In genomic region chr11:61776561-61777075, GRCh38 we compare ENCODE assay signal across 8 cellular contexts. TPM values are rescaled to one million over a fixed set of nuclear protein-coding genes. Genes with fewer than 3 reads are reported as not detected.
DNase-seq lines count a peak whose midpoint lies in the region; ATAC-seq, FAIRE-seq and TF ChIP-seq lines count a peak whose summit lies in the region.

No MANE protein-coding gene starts in this region.

- H3K9me3 ChIP-seq in T-helper 17 cell (ENCODE audit: control insufficient read depth, low read length, poor library complexity, severe bottlenecking) (no peaks in the 10 kb centered on the region), K562 (replicated peaks; ENCODE audit: control insufficient read depth, insufficient read depth, low read depth, low read length) (no peaks in the 10 kb centered on the region)

- H3K4me3 Mint-ChIP-seq in T-helper 17 cell, result peak overlapping the region; percentile 84

- TF ChIP-seq CTCF in K562 (IDR thresholded peaks at IDR 0.05 in 2 of 3, conservative IDR thresholded peaks at IDR 0.05 in 1 of 3; ENCODE audit: insufficient read depth in 2 of 3, low read depth in 1 of 3, low read length in 3 of 3), result peak; percentile 89 to 93 (median 92)

- H3K4me1 Mint-ChIP-seq in T-helper 17 cell, result peaks cover 14% of the 10 kb centered on the region

- H3K27ac ChIP-seq in K562 (ENCODE audit: extremely low read depth, low read depth, low read length), result no peak overlapping the region

- POLR2A ChIA-PET in K562 (lab: Yijun Ruan, JAX), result interaction anchor here (1.5 kb wide), 1 partner anchor 14 kb away, joined by 4 read pairs; no protein-coding TSS in a partner anchor

- no peaks in the 10 kb centered on the region for H3K27me3 Mint-ChIP-seq in T-helper 17 cell

- intact Hi-C loops in K562 (cut with micrococcal nuclease), result loop anchor here (1.0 kb wide), 1 partner anchor 27 kb away; no protein-coding TSS in a partner anchor

- TF ChIP-seq EP300 in K562 (IDR thresholded peaks at IDR 0.05; ENCODE audit: low read length), result no peak

- H3K27ac Mint-ChIP-seq in T-helper 17 cell, result no peak overlapping the region

- in situ Hi-C loops in K562 (cut with MboI), result no loop called here

- TF ChIP-seq RAD21 in K562 (CRISPR knock-in tag; conservative IDR thresholded peaks at IDR 0.05 in 1 of 2, IDR thresholded peaks at IDR 0.05 in 1 of 2), result peak; percentile 61 to 86

- FAIRE-seq in K562 (lab: Jason Lieb, UNC), result peak; percentile 81

- ATAC-seq in T-helper 17 cell (peak; percentile 66), K562 (peak; percentile 94), GM18517 (IDR thresholded peaks at IDR 0.05; ENCODE audit: unreplicated experiment) (no peak)

- H4K20me1 ChIP-seq in K562 (replicated peaks; ENCODE audit: control insufficient read depth, insufficient read depth, low read length), result no peaks in the 10 kb centered on the region

- peaks cover 0 to 58% of the 10 kb centered on the region in 2 experiments; a peak in 2 of 5 replicates for H3K4me1 ChIP-seq in K562 (replicated peaks in 1 of 2; ENCODE audit: control insufficient read depth in 2 of 2, insufficient read depth in 2 of 2, low read length in 2 of 2)

- CTCF ChIA-PET in K562 (lab: Yijun Ruan, JAX; ENCODE audit: low intra/inter-chr PET ratio), result interaction anchor here (0.8 to 1.8 kb wide), 3 partner anchors 24 to 29 kb away, joined by 3 to 10 read pairs (median 3); no protein-coding TSS in a partner anchor

- peak; percentile 44 for DNase-seq in NCI-H1436 (lab: John Stamatoyannopoulos, UW)
- no peak for DNase-seq in NCI-H1436 treated with DMSO at 0.1 percent for 48 hours (lab: John Stamatoyannopoulos, UW)
- DNase-seq in HPDE6-E6E7 (ENCODE audit: extremely low spot score), result peak; percentile 78
- peak in 1 of 3 donors; percentile 46 for DNase-seq in T-helper 17 cell
- peak; percentile 84 to 90 (median 86) for DNase-seq in K562 (ENCODE audit: extremely low read depth in 1 of 4, low spot score in 3 of 4)
- peak; percentile 89 for DNase-seq in islet precursor cell
- DNase-seq in stimulated activated CD4-positive, alpha-beta T cell treated with anti-CD3 and anti-CD28 coated beads, Interleukin-4, amount 100 ng/mL, for 24 hours, result peak; percentile 65

- H3K9me1 ChIP-seq in K562 (ENCODE audit: control insufficient read depth, insufficient read depth, low read length), result no peaks in the 10 kb centered on the region

- H2AFZ ChIP-seq in K562 (ENCODE audit: low read depth, low read length), result no peak overlapping the region

- 60% methylated on average over 9 of the region's 9 CpGs for WGBS in K562 (ENCODE audit: insufficient coverage, low coverage, missing lambda C conversion rate)

- H3K4me2 ChIP-seq in K562 (ENCODE audit: insufficient read depth, low read length), result no peak overlapping the region

- no peaks in the 10 kb centered on the region for H3K36me3 Mint-ChIP-seq in T-helper 17 cell (ENCODE audit: low read depth)

- no peaks in the 10 kb centered on the region for H3K79me2 ChIP-seq in K562 (ENCODE audit: control insufficient read depth, insufficient read depth, low read length)

- TF ChIP-seq POLR2A in K562 (conservative IDR thresholded peaks at IDR 0.05), result no peak

- H3K9ac ChIP-seq in K562 (ENCODE audit: insufficient read depth in 1 of 2, low read depth in 2 of 2, low read length in 2 of 2), result no peak overlapping the region

- no peak overlapping the region for H3K4me3 ChIP-seq in K562

- peaks cover 22% of the 10 kb centered on the region; the same call in 2 of the 3 replicates for H3K36me3 ChIP-seq in K562 (ENCODE audit: control insufficient read depth, insufficient read depth, low read length)

- BruUV-seq in K562 (replicated peaks; lab: Mats Ljungman, UMichigan), result no TSS peak

- H3K27me3 ChIP-seq in K562 (ENCODE audit: control insufficient read depth in 2 of 2, insufficient read depth in 2 of 2, low read length in 2 of 2), result no peaks in the 10 kb centered on the region

RNA-seq across cellular contexts. Expression of gene TMEM258, which starts 15.8 kb away (rescaled TPM):
- total RNA-seq in T-helper 17 cell (10 to 100 TPM; 68.4 to 77.6 TPM), K562 (2014; rRNA removed) (97.2 and 153 TPM in 2 replicates), K562 (2014; rRNA removed; fragmentation: Illumina TruSeq; extraction: Trizol) (227 and 239 TPM in 2 replicates), K562 (2015; rRNA removed; fragmentation: Illumina TruSeq; extraction: Trizol) (221 and 231 TPM in 2 replicates), K562 (2021) (168 and 200 TPM in 2 replicates)
- total RNA-seq in K562 (2011; cell fraction: chromatin; rRNA removed; ENCODE audit: low replicate concordance), result 88.0 and 142 TPM in 2 replicates
- 195 and 216 TPM in 2 replicates for total RNA-seq in K562 (2011; cell fraction: nucleolus; rRNA removed)
- total RNA-seq in K562 (2011; cell fraction: nucleoplasm; rRNA removed), result 192 and 237 TPM in 2 replicates
- polyA plus RNA-seq in K562 (2011; rRNA removed) (630 and 713 TPM in 2 replicates), K562 (2014; fragmentation: Illumina TruSeq; extraction: Trizol) (213 and 256 TPM in 2 replicates), K562 (2014; fragmentation: Nextera tagmentation; extraction: Ambion mirVana) (100 to 1,000 TPM; 794 to 856 TPM), K562 (2014; rRNA removed) (199 and 268 TPM in 2 replicates)
- 728 and 1,027 TPM in 2 replicates for polyA plus RNA-seq in K562 (2011; cell fraction: cytosol; rRNA removed)
- 254 and 417 TPM in 2 replicates for polyA plus RNA-seq in K562 (2011; cell fraction: nucleus; rRNA removed)
- polyA plus RNA-seq in K562 (2012), result 426 and 696 TPM in 2 replicates
- polyA minus RNA-seq in K562 (2011; rRNA and poly(A)+ RNA removed), result 155 and 167 TPM in 2 replicates
- polyA minus RNA-seq in K562 (2011; cell fraction: cytosol; rRNA and poly(A)+ RNA removed), result 111 and 157 TPM in 2 replicates
- 46.0 and 84.9 TPM in 2 replicates for polyA minus RNA-seq in K562 (2011; cell fraction: nucleus; rRNA and poly(A)+ RNA removed)

RNA-seq across cellular contexts. Expression of gene FEN1, which starts 16.1 kb away (rescaled TPM):
- 10 to 100 TPM in 1 of 2 donors, 1 to 10 TPM in 1; 9.7 to 13.0 TPM for total RNA-seq in T-helper 17 cell
- total RNA-seq in K562 (2011; cell fraction: chromatin; rRNA removed; ENCODE audit: low replicate concordance), result 27.9 and 42.4 TPM in 2 replicates
- 50.0 and 60.9 TPM in 2 replicates for total RNA-seq in K562 (2011; cell fraction: nucleolus; rRNA removed)
- 37.0 and 43.3 TPM in 2 replicates for total RNA-seq in K562 (2011; cell fraction: nucleoplasm; rRNA removed)
- 156 and 172 TPM in 2 replicates for total RNA-seq in K562 (2014; rRNA removed)
- 130 and 137 TPM in 2 replicates for total RNA-seq in K562 (2014; rRNA removed; fragmentation: Illumina TruSeq; extraction: Trizol)
- 150 and 154 TPM in 2 replicates for total RNA-seq in K562 (2015; rRNA removed; fragmentation: Illumina TruSeq; extraction: Trizol)
- 140 and 150 TPM in 2 replicates for total RNA-seq in K562 (2021)
- polyA plus RNA-seq in K562 (2011; rRNA removed), result 91.3 and 124 TPM in 2 replicates
- polyA plus RNA-seq in K562 (2011; cell fraction: cytosol; rRNA removed), result 83.9 and 106 TPM in 2 replicates
- polyA plus RNA-seq in K562 (2011; cell fraction: nucleus; rRNA removed), result 28.7 and 36.3 TPM in 2 replicates
- polyA plus RNA-seq in K562 (2012), result 122 and 124 TPM in 2 replicates
- polyA plus RNA-seq in K562 (2014; fragmentation: Illumina TruSeq; extraction: Trizol), result 138 and 146 TPM in 2 replicates
- 10 to 100 TPM; 58.1 to 86.8 TPM for polyA plus RNA-seq in K562 (2014; fragmentation: Nextera tagmentation; extraction: Ambion mirVana)
- 132 and 136 TPM in 2 replicates for polyA plus RNA-seq in K562 (2014; rRNA removed)
- polyA minus RNA-seq in K562 (2011; rRNA and poly(A)+ RNA removed), result 77.5 and 111 TPM in 2 replicates
- polyA minus RNA-seq in K562 (2011; cell fraction: cytosol; rRNA and poly(A)+ RNA removed), result 54.2 and 76.3 TPM in 2 replicates
- polyA minus RNA-seq in K562 (2011; cell fraction: nucleus; rRNA and poly(A)+ RNA removed), result 29.8 and 34.1 TPM in 2 replicates

RNA-seq across cellular contexts. Expression of gene MYRF, which starts 24.2 kb away (rescaled TPM):
- total RNA-seq in T-helper 17 cell (1 to 10 TPM in 1 of 2 donors, under 1 TPM in 1; 0.47 to 1.5 TPM), K562 (2014; rRNA removed) (7.1 and 11.0 TPM in 2 replicates), K562 (2014; rRNA removed; fragmentation: Illumina TruSeq; extraction: Trizol) (2.6 and 3.3 TPM in 2 replicates), K562 (2015; rRNA removed; fragmentation: Illumina TruSeq; extraction: Trizol) (4.0 and 4.1 TPM in 2 replicates), K562 (2021) (21.4 and 25.8 TPM in 2 replicates)
- 95.5 and 239 TPM in 2 replicates for total RNA-seq in K562 (2011; cell fraction: chromatin; rRNA removed; ENCODE audit: low replicate concordance)
- 109 and 132 TPM in 2 replicates for total RNA-seq in K562 (2011; cell fraction: nucleolus; rRNA removed)
- 92.2 and 107 TPM in 2 replicates for total RNA-seq in K562 (2011; cell fraction: nucleoplasm; rRNA removed)
- polyA plus RNA-seq in K562 (2011; rRNA removed) (10.4 and 16.6 TPM in 2 replicates), K562 (2014; fragmentation: Illumina TruSeq; extraction: Trizol) (14.7 and 17.8 TPM in 2 replicates), K562 (2014; fragmentation: Nextera tagmentation; extraction: Ambion mirVana) (1 to 10 TPM; 2.3 TPM), K562 (2014; rRNA removed) (15.6 and 17.4 TPM in 2 replicates)
- 13.6 and 26.3 TPM in 2 replicates for polyA plus RNA-seq in K562 (2011; cell fraction: cytosol; rRNA removed)
- polyA plus RNA-seq in K562 (2011; cell fraction: nucleus; rRNA removed), result 104 and 152 TPM in 2 replicates
- 14.8 and 25.8 TPM in 2 replicates for polyA plus RNA-seq in K562 (2012)
- 6.8 and 8.5 TPM in 2 replicates for polyA minus RNA-seq in K562 (2011; rRNA and poly(A)+ RNA removed)
- polyA minus RNA-seq in K562 (2011; cell fraction: cytosol; rRNA and poly(A)+ RNA removed), result 22.7 and 23.9 TPM in 2 replicates
- polyA minus RNA-seq in K562 (2011; cell fraction: nucleus; rRNA and poly(A)+ RNA removed), result 32.4 and 34.1 TPM in 2 replicates

RNA-seq across cellular contexts. Expression of gene FADS1, which starts 40.2 kb away (rescaled TPM):
- 1 to 10 TPM; 1.2 to 4.6 TPM for total RNA-seq in T-helper 17 cell
- total RNA-seq in K562 (2011; cell fraction: chromatin; rRNA removed; ENCODE audit: low replicate concordance), result 611 and 866 TPM in 2 replicates
- total RNA-seq in K562 (2011; cell fraction: nucleolus; rRNA removed), result 866 and 894 TPM in 2 replicates
- 825 and 959 TPM in 2 replicates for total RNA-seq in K562 (2011; cell fraction: nucleoplasm; rRNA removed)
- 250 and 292 TPM in 2 replicates for total RNA-seq in K562 (2014; rRNA removed)
- total RNA-seq in K562 (2014; rRNA removed; fragmentation: Illumina TruSeq; extraction: Trizol), result 367 and 390 TPM in 2 replicates
- 353 and 364 TPM in 2 replicates for total RNA-seq in K562 (2015; rRNA removed; fragmentation: Illumina TruSeq; extraction: Trizol)
- total RNA-seq in K562 (2021), result 378 and 411 TPM in 2 replicates
- 747 and 864 TPM in 2 replicates for polyA plus RNA-seq in K562 (2011; rRNA removed)
- polyA plus RNA-seq in K562 (2011; cell fraction: cytosol; rRNA removed), result 1,005 and 1,028 TPM in 2 replicates
- polyA plus RNA-seq in K562 (2011; cell fraction: nucleus; rRNA removed), result 277 and 375 TPM in 2 replicates
- 228 and 290 TPM in 2 replicates for polyA plus RNA-seq in K562 (2012)
- 394 and 457 TPM in 2 replicates for polyA plus RNA-seq in K562 (2014; fragmentation: Illumina TruSeq; extraction: Trizol)
- polyA plus RNA-seq in K562 (2014; fragmentation: Nextera tagmentation; extraction: Ambion mirVana), result 100 to 1,000 TPM; 110 to 174 TPM
- 295 and 314 TPM in 2 replicates for polyA plus RNA-seq in K562 (2014; rRNA removed)
- 571 and 760 TPM in 2 replicates for polyA minus RNA-seq in K562 (2011; rRNA and poly(A)+ RNA removed)
- 555 and 599 TPM in 2 replicates for polyA minus RNA-seq in K562 (2011; cell fraction: cytosol; rRNA and poly(A)+ RNA removed)
- 280 and 292 TPM in 2 replicates for polyA minus RNA-seq in K562 (2011; cell fraction: nucleus; rRNA and poly(A)+ RNA removed)

RNA-seq across cellular contexts. Expression of gene FADS2, which starts 51.5 kb away (rescaled TPM):
- total RNA-seq in T-helper 17 cell (10 to 100 TPM in 1 of 2 donors, 1 to 10 TPM in 1; 5.2 to 15.7 TPM), K562 (2014; rRNA removed) (13.2 and 17.7 TPM in 2 replicates), K562 (2014; rRNA removed; fragmentation: Illumina TruSeq; extraction: Trizol) (14.5 and 16.2 TPM in 2 replicates), K562 (2015; rRNA removed; fragmentation: Illumina TruSeq; extraction: Trizol) (11.5 and 12.0 TPM in 2 replicates), K562 (2021) (28.6 and 30.4 TPM in 2 replicates)
- total RNA-seq in K562 (2011; cell fraction: chromatin; rRNA removed; ENCODE audit: low replicate concordance), result 49.3 and 107 TPM in 2 replicates
- total RNA-seq in K562 (2011; cell fraction: nucleolus; rRNA removed), result 68.6 and 70.4 TPM in 2 replicates
- total RNA-seq in K562 (2011; cell fraction: nucleoplasm; rRNA removed), result 66.5 and 86.0 TPM in 2 replicates
- polyA plus RNA-seq in K562 (2011; rRNA removed) (42.8 and 57.1 TPM in 2 replicates), K562 (2014; fragmentation: Illumina TruSeq; extraction: Trizol) (33.9 and 39.7 TPM in 2 replicates), K562 (2014; fragmentation: Nextera tagmentation; extraction: Ambion mirVana) (1 to 10 TPM; 2.9 to 5.3 TPM), K562 (2014; rRNA removed) (23.9 and 27.2 TPM in 2 replicates)
- 45.6 and 51.9 TPM in 2 replicates for polyA plus RNA-seq in K562 (2011; cell fraction: cytosol; rRNA removed)
- 34.1 and 48.4 TPM in 2 replicates for polyA plus RNA-seq in K562 (2011; cell fraction: nucleus; rRNA removed)
- 27.8 and 43.6 TPM in 2 replicates for polyA plus RNA-seq in K562 (2012)
- polyA minus RNA-seq in K562 (2011; rRNA and poly(A)+ RNA removed), result 38.9 and 48.8 TPM in 2 replicates
- 21.3 and 32.6 TPM in 2 replicates for polyA minus RNA-seq in K562 (2011; cell fraction: cytosol; rRNA and poly(A)+ RNA removed)
- 10.5 and 15.2 TPM in 2 replicates for polyA minus RNA-seq in K562 (2011; cell fraction: nucleus; rRNA and poly(A)+ RNA removed)
